14 cellular contexts compared by ENCODE assay signal in the genomic region with DNA sequence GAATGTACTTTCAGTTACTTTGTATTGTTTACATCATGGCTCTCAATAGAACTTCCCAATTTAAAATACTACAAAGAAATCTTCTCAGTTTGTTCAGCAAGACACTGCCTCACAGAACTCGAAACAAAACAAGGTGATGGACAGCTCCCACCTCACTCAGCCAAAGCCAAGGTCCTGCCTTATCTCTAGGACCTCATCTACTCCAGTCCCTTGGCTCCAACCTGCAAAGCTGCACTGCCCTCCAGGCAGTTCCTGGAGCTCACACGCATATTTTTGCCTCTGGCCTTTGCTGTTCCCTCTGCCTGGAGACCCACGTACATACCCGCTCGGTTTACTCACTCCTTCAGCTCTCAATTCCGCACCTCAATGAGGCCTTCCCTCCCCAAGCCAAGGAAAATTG. TPM values are rescaled to one million over a fixed set of nuclear protein-coding genes. Genes with fewer than 3 reads are reported as not detected.
A peak's percentile ranks its signal among the peaks of the same experiment; 100 is the strongest.
DNase-seq lines count a peak whose midpoint lies in the region; ATAC-seq and TF ChIP-seq lines count a peak whose summit lies in the region.
"Had no signal": no experiment of that assay in that cellular context is flagged by ENCODE, and none has a peak within 500 bp of the region (broad histone marks: within the 10 kb centered on the region; RNA-seq: fewer than 3 reads in every experiment).

No MANE protein-coding gene starts in this region.

- H3K27me3 ChIP-seq in GM23338 (ENCODE audit: insufficient read depth), result no peaks in the 10 kb centered on the region
- H3K27me3 ChIP-seq in mesendoderm (ENCODE audit: insufficient read depth, low read length, poor library complexity), result peaks cover 2% of the 10 kb centered on the region
- H3K27me3 ChIP-seq: BLaER1 treated with 17β-estradiol and CSF1 and Interleukin-3, amounts not matched to agents 10 nM and 100 nM had no signal

- H3K4me1 ChIP-seq in GM23338 (ENCODE audit: insufficient read depth), result no peaks in the 10 kb centered on the region
- no peaks in the 10 kb centered on the region for H3K4me1 ChIP-seq in mesendoderm (ENCODE audit: control insufficient read depth, low read depth, low read length)

- no peak overlapping the region for H3K18ac ChIP-seq in mesendoderm (ENCODE audit: low read length)

- TF ChIP-seq CTCF in GM23338 (conservative IDR thresholded peaks at IDR 0.05; ENCODE audit: low read depth in 2 of 2), result no peak

- ATAC-seq in GM23338 (peak; percentile 43; the same call in 2 of the 3 replicates), GM21717 (IDR thresholded peaks at IDR 0.05; ENCODE audit: unreplicated experiment) (no peak)
- no peak for ATAC-seq in activated T-helper 17 cell treated with anti-CD3 and anti-CD28 coated beads, Interleukin-2, amount 50 U/mL, for 72 hours (replicated peaks)
- no peak for ATAC-seq in stimulated activated naive CD8-positive, alpha-beta T cell treated with anti-CD3 and anti-CD28 coated beads, Interleukin-15, Interleukin-2, amounts not matched to agents 100 U/mL and 50 U/mL, for 24 hours
- ATAC-seq: HepG2 had no signal

- H4K20me1 ChIP-seq in GM23338 (replicated peaks; ENCODE audit: insufficient read depth), result no peaks in the 10 kb centered on the region; the same call in 1 of the 2 replicates
- H4K20me1 ChIP-seq: BLaER1 treated with 17β-estradiol and CSF1 and Interleukin-3, amounts not matched to agents 10 nM and 100 nM had no signal

- no peak overlapping the region for H3K4ac ChIP-seq in mesendoderm (ENCODE audit: low read depth, low read length)

- H2AK5ac ChIP-seq in mesendoderm (ENCODE audit: low read length), result no peak overlapping the region

- H4K5ac ChIP-seq in mesendoderm (ENCODE audit: low read length), result no peak overlapping the region

- no peaks in the 10 kb centered on the region for H3K36me3 ChIP-seq in GM23338 (ENCODE audit: insufficient read depth)
- no peaks in the 10 kb centered on the region for H3K36me3 ChIP-seq in mesendoderm (ENCODE audit: control insufficient read depth, insufficient read depth, low read length)
- H3K36me3 ChIP-seq: BLaER1 treated with 17β-estradiol and CSF1 and Interleukin-3, amounts not matched to agents 10 nM and 100 nM had no signal

- no peaks in the 10 kb centered on the region for H3K9me3 Mint-ChIP-seq in GM23338
- H3K9me3 Mint-ChIP-seq in activated T-helper 17 cell treated with anti-CD3 and anti-CD28 coated beads, Interleukin-2, amount 50 U/mL, for 72 hours, result no peaks in the 10 kb centered on the region

- no peak overlapping the region for H4K8ac ChIP-seq in mesendoderm (ENCODE audit: low read depth, low read length)

- H3K27ac ChIP-seq in GM23338 (ENCODE audit: low read depth) (no peak overlapping the region), mesendoderm (ENCODE audit: low read depth, low read length) (no peak overlapping the region)
- H3K27ac ChIP-seq: BLaER1 treated with 17β-estradiol and CSF1 and Interleukin-3, amounts not matched to agents 10 nM and 100 nM had no signal

- no peak overlapping the region for H3K4me3 Mint-ChIP-seq in GM23338
- no peak overlapping the region for H3K4me3 Mint-ChIP-seq in activated T-helper 17 cell treated with anti-CD3 and anti-CD28 coated beads, Interleukin-2, amount 50 U/mL, for 72 hours
- H3K4me3 Mint-ChIP-seq: CD4-positive, CD25-positive, alpha-beta regulatory T cell had no signal

- H3K4me2 ChIP-seq in GM23338 (no peak overlapping the region), mesendoderm (ENCODE audit: low read length) (no peak overlapping the region)

- no peak overlapping the region for H2BK120ac ChIP-seq in mesendoderm (ENCODE audit: low read depth, low read length)

- no peak overlapping the region for H3K4me3 ChIP-seq in GM23338
- no peak overlapping the region for H3K4me3 ChIP-seq in mesendoderm (ENCODE audit: low read length)
- H3K4me3 ChIP-seq: BLaER1 treated with 17β-estradiol and CSF1 and Interleukin-3, amounts not matched to agents 10 nM and 100 nM had no signal

- H3K9me2 ChIP-seq in GM23338 (ENCODE audit: insufficient read depth), result no peaks in the 10 kb centered on the region

- H3F3A ChIP-seq in GM23338 (replicated peaks; ENCODE audit: low read depth), result no peaks in the 10 kb centered on the region

- DNase-seq in GM23338 (ENCODE audit: low spot score), result no peak
- DNase-seq in mesendoderm, result peak; percentile 25
- no peak for DNase-seq in stimulated activated naive CD8-positive, alpha-beta T cell treated with anti-CD3 and anti-CD28 coated beads, Interleukin-15, Interleukin-2, amounts not matched to agents 100 U/mL and 50 U/mL, for 24 hours
- no peak for DNase-seq in activated CD4-positive, alpha-beta T cell treated with anti-CD3 and anti-CD28 coated beads for 1 hour
- no peak for DNase-seq in T-helper 9 cell
- DNase-seq: ACHN; CD4-positive, CD25-positive, alpha-beta regulatory T cell; DMS53; HCEC 1CT; KBM-7 had no signal

- H3K56ac ChIP-seq in mesendoderm (ENCODE audit: low read length), result no peak overlapping the region

- no peak overlapping the region for H2BK5ac ChIP-seq in mesendoderm (ENCODE audit: low read length)

- no peaks in the 10 kb centered on the region for H3K36me3 Mint-ChIP-seq in GM23338 (ENCODE audit: low read depth)
- peaks cover 82% of the 10 kb centered on the region for H3K36me3 Mint-ChIP-seq in activated T-helper 17 cell treated with anti-CD3 and anti-CD28 coated beads, Interleukin-2, amount 50 U/mL, for 72 hours (ENCODE audit: low read depth)
- H3K36me3 Mint-ChIP-seq: CD4-positive, CD25-positive, alpha-beta regulatory T cell had no signal

- no peak overlapping the region for H2BK15ac ChIP-seq in mesendoderm (replicated peaks; ENCODE audit: low read depth)

- H3K79me2 ChIP-seq in GM23338 (replicated peaks; ENCODE audit: insufficient read depth) (no peaks in the 10 kb centered on the region), mesendoderm (ENCODE audit: control insufficient read depth, insufficient read depth, low read length) (no peaks in the 10 kb centered on the region)

- H3K27ac Mint-ChIP-seq in GM23338, result no peak overlapping the region
- H3K27ac Mint-ChIP-seq in activated T-helper 17 cell treated with anti-CD3 and anti-CD28 coated beads, Interleukin-2, amount 50 U/mL, for 72 hours, result peak overlapping the region; percentile 17
- H3K27ac Mint-ChIP-seq: CD4-positive, CD25-positive, alpha-beta regulatory T cell had no signal

- no CpG with 5 or more reads among the region's 6 CpGs for WGBS in mesendoderm (ENCODE audit: extremely low coverage, insufficient coverage, low lambda C conversion rate)

- H3K23ac ChIP-seq in mesendoderm (ENCODE audit: low read length), result no peak overlapping the region

- no peak overlapping the region for H3K9ac ChIP-seq in mesendoderm (ENCODE audit: low read length)
- H3K9ac ChIP-seq: BLaER1 treated with 17β-estradiol and CSF1 and Interleukin-3, amounts not matched to agents 10 nM and 100 nM had no signal

- H3K4me1 Mint-ChIP-seq in GM23338, result 0 out of 3 replicates have a peak, but pooled peaks cover 2% of the 10 kb centered on the region
- H3K4me1 Mint-ChIP-seq in activated T-helper 17 cell treated with anti-CD3 and anti-CD28 coated beads, Interleukin-2, amount 50 U/mL, for 72 hours, result peaks cover 14% of the 10 kb centered on the region
- H3K4me1 Mint-ChIP-seq: CD4-positive, CD25-positive, alpha-beta regulatory T cell had no signal

- no peaks in the 10 kb centered on the region for H3K27me3 Mint-ChIP-seq in GM23338 (ENCODE audit: insufficient read depth, low read depth, poor library complexity)
- H3K27me3 Mint-ChIP-seq in activated T-helper 17 cell treated with anti-CD3 and anti-CD28 coated beads, Interleukin-2, amount 50 U/mL, for 72 hours, result no peaks in the 10 kb centered on the region

- H2AFZ ChIP-seq in GM23338, result no peak overlapping the region

- no peaks in the 10 kb centered on the region for H3K79me1 ChIP-seq in mesendoderm (ENCODE audit: low read length)

TF ChIP-seq in GM23338, 12 proteins besides CTCF, POLR2A, EP300 and RAD21:
- TF ChIP-seq, protein P1, sequence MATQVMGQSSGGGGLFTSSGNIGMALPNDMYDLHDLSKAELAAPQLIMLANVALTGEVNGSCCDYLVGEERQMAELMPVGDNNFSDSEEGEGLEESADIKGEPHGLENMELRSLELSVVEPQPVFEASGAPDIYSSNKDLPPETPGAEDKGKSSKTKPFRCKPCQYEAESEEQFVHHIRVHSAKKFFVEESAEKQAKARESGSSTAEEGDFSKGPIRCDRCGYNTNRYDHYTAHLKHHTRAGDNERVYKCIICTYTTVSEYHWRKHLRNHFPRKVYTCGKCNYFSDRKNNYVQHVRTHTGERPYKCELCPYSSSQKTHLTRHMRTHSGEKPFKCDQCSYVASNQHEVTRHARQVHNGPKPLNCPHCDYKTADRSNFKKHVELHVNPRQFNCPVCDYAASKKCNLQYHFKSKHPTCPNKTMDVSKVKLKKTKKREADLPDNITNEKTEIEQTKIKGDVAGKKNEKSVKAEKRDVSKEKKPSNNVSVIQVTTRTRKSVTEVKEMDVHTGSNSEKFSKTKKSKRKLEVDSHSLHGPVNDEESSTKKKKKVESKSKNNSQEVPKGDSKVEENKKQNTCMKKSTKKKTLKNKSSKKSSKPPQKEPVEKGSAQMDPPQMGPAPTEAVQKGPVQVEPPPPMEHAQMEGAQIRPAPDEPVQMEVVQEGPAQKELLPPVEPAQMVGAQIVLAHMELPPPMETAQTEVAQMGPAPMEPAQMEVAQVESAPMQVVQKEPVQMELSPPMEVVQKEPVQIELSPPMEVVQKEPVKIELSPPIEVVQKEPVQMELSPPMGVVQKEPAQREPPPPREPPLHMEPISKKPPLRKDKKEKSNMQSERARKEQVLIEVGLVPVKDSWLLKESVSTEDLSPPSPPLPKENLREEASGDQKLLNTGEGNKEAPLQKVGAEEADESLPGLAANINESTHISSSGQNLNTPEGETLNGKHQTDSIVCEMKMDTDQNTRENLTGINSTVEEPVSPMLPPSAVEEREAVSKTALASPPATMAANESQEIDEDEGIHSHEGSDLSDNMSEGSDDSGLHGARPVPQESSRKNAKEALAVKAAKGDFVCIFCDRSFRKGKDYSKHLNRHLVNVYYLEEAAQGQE (IDR thresholded peaks at IDR 0.05; ENCODE audit: unreplicated experiment), result no peak
- TF ChIP-seq NANOG (IDR thresholded peaks at IDR 0.05; ENCODE audit: borderline replicate concordance) (no peak), STAT1 (IDR thresholded peaks at IDR 0.05; ENCODE audit: unreplicated experiment) (no peak), EZH2 (IDR thresholded peaks at IDR 0.05; ENCODE audit: low read depth, unreplicated experiment) (no peak), ZNF114 (CRISPR knock-in tag; IDR thresholded peaks at IDR 0.05) (no peak), POLR2AphosphoS5 (IDR thresholded peaks at IDR 0.05; ENCODE audit: low read depth) (no peak)

RNA-seq across cellular contexts. Expression of a gene that starts 40.3 kb away (rescaled TPM):
- total RNA-seq in GM23338 (2014; rRNA removed; shearing (Covaris generic)), result 10.0 and 10.9 TPM in 2 replicates
- 2.2 and 2.7 TPM in 2 replicates for polyA plus RNA-seq in GM23338 (2016; fragmentation: Nextera tagmentation; extraction: Ambion mirVana)
- 10 to 100 TPM; 25.6 to 43.8 TPM for total RNA-seq in activated T-helper 17 cell treated with anti-CD3 and anti-CD28 coated beads, Interleukin-2, amount 50 U/mL, for 72 hours
- 0.32 TPM for polyA plus RNA-seq in mesendoderm (2013, experiment 1 of 2)
- polyA plus RNA-seq in mesendoderm (2013, experiment 2 of 2), result 0.45 TPM
- total RNA-seq: HepG2 had no signal
- polyA plus RNA-seq: HepG2 had no signal
